In the genomic region with DNA sequence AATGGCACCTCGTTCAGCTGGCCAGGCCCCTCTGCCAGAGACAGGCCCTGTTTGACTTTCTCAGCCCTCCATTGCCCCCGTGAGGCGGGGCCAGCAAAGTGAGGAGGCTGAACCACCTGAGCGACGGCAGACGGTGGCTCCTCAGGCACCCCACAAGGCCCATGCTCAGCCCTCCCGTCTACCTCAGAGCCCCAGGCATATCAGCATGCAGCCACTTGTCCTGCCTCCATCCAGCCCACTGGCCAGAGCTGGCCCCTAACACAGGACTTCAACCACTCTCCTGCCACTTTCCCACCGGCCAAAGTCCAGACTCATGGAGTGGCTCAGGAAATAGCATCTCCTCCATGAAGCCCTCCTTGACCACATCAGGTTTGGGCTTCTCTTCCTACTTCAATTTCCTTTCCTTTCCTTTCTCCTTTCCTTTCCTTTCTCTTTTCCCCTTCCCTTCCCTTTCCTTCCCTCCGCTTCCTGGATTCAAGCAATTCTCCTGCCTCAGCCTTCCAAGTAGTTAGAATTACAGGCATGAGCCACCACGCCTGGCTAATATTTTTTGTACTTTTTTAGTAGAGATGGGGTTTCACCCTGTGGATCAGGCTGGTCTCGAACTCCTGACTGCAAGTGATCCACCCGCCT, we compare ENCODE assay signal across 2 cellular contexts.
TF ChIP-seq lines count a peak whose summit lies in the region.

No MANE protein-coding gene starts in this region.

TF ChIP-seq in HEK293, 187 proteins besides CTCF, POLR2A, EP300 and RAD21:
- TF ChIP-seq ZNF211 (tag by site-specific recombination; IDR thresholded peaks at IDR 0.05; ENCODE audit: low read depth) (no peak), ZNF747 (tag by site-specific recombination; IDR thresholded peaks at IDR 0.05) (0 out of 2 replicates have a peak, but pooled peaks have one; percentile 17), REPIN1 (tag by site-specific recombination; IDR thresholded peaks at IDR 0.05; ENCODE audit: low read depth) (no peak), ZNF366 (tag by site-specific recombination; conservative IDR thresholded peaks at IDR 0.05) (0 out of 2 replicates have a peak, but pooled peaks have one; percentile 53), ZNF112 (tag by site-specific recombination; IDR thresholded peaks at IDR 0.05) (no peak), ZNF558 (tag by site-specific recombination; IDR thresholded peaks at IDR 0.05) (no peak), ZBTB48 (tag by site-specific recombination; IDR thresholded peaks at IDR 0.05) (no peak), GFI1B (tag by site-specific recombination; IDR thresholded peaks at IDR 0.05) (no peak), RBAK (tag by site-specific recombination; IDR thresholded peaks at IDR 0.05) (no peak), ZNF626 (tag by site-specific recombination; IDR thresholded peaks at IDR 0.05) (no peak), MZF1 (tag by site-specific recombination; IDR thresholded peaks at IDR 0.05; ENCODE audit: borderline replicate concordance) (no peak), EGR2 (tag by site-specific recombination; IDR thresholded peaks at IDR 0.05; ENCODE audit: low read depth) (no peak), HOXC10 (CRISPR knock-in tag; IDR thresholded peaks at IDR 0.05) (no peak), ZNF521 (tag by site-specific recombination; IDR thresholded peaks at IDR 0.05) (no peak), ZNF223 (tag by site-specific recombination; IDR thresholded peaks at IDR 0.05) (no peak), ZNF777 (tag by site-specific recombination; IDR thresholded peaks at IDR 0.05; ENCODE audit: borderline replicate concordance) (no peak; the same call in 1 of the 2 replicates), IKZF3 (tag by site-specific recombination; IDR thresholded peaks at IDR 0.05) (no peak), ZNF514 (tag by site-specific recombination; IDR thresholded peaks at IDR 0.05) (no peak), PRDM1 (tag by site-specific recombination; IDR thresholded peaks at IDR 0.05) (peak; percentile 100)
- TF ChIP-seq, protein P1, sequence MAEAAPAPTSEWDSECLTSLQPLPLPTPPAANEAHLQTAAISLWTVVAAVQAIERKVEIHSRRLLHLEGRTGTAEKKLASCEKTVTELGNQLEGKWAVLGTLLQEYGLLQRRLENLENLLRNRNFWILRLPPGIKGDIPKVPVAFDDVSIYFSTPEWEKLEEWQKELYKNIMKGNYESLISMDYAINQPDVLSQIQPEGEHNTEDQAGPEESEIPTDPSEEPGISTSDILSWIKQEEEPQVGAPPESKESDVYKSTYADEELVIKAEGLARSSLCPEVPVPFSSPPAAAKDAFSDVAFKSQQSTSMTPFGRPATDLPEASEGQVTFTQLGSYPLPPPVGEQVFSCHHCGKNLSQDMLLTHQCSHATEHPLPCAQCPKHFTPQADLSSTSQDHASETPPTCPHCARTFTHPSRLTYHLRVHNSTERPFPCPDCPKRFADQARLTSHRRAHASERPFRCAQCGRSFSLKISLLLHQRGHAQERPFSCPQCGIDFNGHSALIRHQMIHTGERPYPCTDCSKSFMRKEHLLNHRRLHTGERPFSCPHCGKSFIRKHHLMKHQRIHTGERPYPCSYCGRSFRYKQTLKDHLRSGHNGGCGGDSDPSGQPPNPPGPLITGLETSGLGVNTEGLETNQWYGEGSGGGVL (tag by site-specific recombination; IDR thresholded peaks at IDR 0.05): no peak
- TF ChIP-seq, protein P2, sequence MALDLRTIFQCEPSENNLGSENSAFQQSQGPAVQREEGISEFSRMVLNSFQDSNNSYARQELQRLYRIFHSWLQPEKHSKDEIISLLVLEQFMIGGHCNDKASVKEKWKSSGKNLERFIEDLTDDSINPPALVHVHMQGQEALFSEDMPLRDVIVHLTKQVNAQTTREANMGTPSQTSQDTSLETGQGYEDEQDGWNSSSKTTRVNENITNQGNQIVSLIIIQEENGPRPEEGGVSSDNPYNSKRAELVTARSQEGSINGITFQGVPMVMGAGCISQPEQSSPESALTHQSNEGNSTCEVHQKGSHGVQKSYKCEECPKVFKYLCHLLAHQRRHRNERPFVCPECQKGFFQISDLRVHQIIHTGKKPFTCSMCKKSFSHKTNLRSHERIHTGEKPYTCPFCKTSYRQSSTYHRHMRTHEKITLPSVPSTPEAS (tag by site-specific recombination; IDR thresholded peaks at IDR 0.05): no peak
- TF ChIP-seq, protein P3, sequence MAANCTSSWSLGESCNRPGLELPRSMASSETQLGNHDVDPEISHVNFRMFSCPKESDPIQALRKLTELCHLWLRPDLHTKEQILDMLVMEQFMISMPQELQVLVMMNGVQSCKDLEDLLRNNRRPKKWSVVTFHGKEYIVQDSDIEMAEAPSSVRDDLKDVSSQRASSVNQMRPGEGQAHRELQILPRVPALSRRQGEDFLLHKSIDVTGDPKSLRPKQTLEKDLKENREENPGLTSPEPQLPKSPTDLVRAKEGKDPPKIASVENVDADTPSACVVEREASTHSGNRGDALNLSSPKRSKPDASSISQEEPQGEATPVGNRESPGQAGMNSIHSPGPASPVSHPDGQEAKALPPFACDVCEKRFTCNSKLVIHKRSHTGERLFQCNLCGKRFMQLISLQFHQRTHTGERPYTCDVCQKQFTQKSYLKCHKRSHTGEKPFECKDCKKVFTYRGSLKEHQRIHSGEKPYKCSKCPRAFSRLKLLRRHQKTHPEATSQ (tag by site-specific recombination; IDR thresholded peaks at IDR 0.05): no peak

TF ChIP-seq in K562, 482 proteins besides CTCF, POLR2A, EP300 and RAD21:
- TF ChIP-seq, protein P4, sequence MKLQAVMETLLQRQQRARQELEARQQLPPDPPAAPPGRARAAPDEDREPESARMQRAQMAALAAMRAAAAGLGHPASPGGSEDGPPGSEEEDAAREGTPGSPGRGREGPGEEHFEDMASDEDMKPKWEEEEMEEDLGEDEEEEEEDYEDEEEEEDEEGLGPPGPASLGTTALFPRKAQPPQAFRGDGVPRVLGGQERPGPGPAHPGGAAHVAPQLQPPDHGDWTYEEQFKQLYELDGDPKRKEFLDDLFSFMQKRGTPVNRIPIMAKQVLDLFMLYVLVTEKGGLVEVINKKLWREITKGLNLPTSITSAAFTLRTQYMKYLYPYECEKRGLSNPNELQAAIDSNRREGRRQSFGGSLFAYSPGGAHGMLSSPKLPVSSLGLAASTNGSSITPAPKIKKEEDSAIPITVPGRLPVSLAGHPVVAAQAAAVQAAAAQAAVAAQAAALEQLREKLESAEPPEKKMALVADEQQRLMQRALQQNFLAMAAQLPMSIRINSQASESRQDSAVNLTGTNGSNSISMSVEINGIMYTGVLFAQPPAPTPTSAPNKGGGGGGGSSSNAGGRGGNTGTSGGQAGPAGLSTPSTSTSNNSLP (IDR thresholded peaks at IDR 0.05; ENCODE audit: borderline replicate concordance, low read depth, low read length): no peak
- TF ChIP-seq ZFP36 (IDR thresholded peaks at IDR 0.05; ENCODE audit: low read depth, low read length, partially characterized antibody): peak; percentile 69
